ENCODE assay signal across 16 cellular contexts in genomic region chr11:130051077-130051476, GRCh38. TPM values are rescaled to one million over a fixed set of nuclear protein-coding genes. Genes with fewer than 3 reads are reported as not detected.
A peak's percentile ranks its signal among the peaks of the same experiment; 100 is the strongest.
DNase-seq lines count a peak whose midpoint lies in the region; ATAC-seq, FAIRE-seq and TF ChIP-seq lines count a peak whose summit lies in the region.
"Had no signal": no experiment of that assay in that cellular context is flagged by ENCODE, and none has a peak within 500 bp of the region (broad histone marks: within the 10 kb centered on the region; RNA-seq: fewer than 3 reads in every experiment).

No MANE protein-coding gene starts in this region.

- DNase-seq in Right ventricle myocardium superior (no peak), right atrium auricular region (ENCODE audit: low spot score) (no peak), SKM-1 treated with dmso at 0.1 percent for 144 hours (lab: John Stamatoyannopoulos, UW; ENCODE audit: unreplicated experiment) (peak; percentile 96), right cardiac atrium (no peak), GM12892 (ENCODE audit: insufficient read length) (no peak)
- DNase-seq in activated CD4-positive, alpha-beta T cell treated with anti-CD3 and anti-CD28 coated beads for 48 hours, result no peak
- no peak for DNase-seq in effector memory CD8-positive, alpha-beta T cell
- DNase-seq in activated CD4-positive, CD25-positive, alpha-beta regulatory T cell treated with anti-CD3 and anti-CD28 coated beads, Interleukin-2, amount 50 U/mL, for 72 hours, result no peak
- DNase-seq: activated CD4-positive, alpha-beta T cell treated with anti-CD3 and anti-CD28 coated beads for 4 hours; NCI-H1092 treated with DMSO at 0.1 percent for 48 hours; stimulated activated CD4-positive, alpha-beta T cell treated with anti-CD3 and anti-CD28 coated beads, Interleukin-4, amount 100 ng/mL, for 24 hours had no signal

- no peak overlapping the region for H3K4me3 Mint-ChIP-seq in effector memory CD8-positive, alpha-beta T cell
- H3K4me3 Mint-ChIP-seq: T-helper 2 cell treated with Interferon-gamma antibody and Interleukin-4, amounts not matched to agents 5 μg/mL and 100 μg/mL, for 36 hours had no signal

- H3K27me3 Mint-ChIP-seq in effector memory CD8-positive, alpha-beta T cell, result peaks cover 0 to 13% of the 10 kb centered on the region in 2 donors

- H3K27ac ChIP-seq in right atrium auricular region (no peak overlapping the region), right cardiac atrium (ENCODE audit: low read length) (no peak overlapping the region)
- H3K27ac ChIP-seq: cardiac muscle cell had no signal

- TF ChIP-seq CTCF in right atrium auricular region (IDR thresholded peaks at IDR 0.05), result no peak

- intact Hi-C loops in Right ventricle myocardium superior (cut with DNase I), result no loop called here
- intact Hi-C loops in right cardiac atrium (cut with DNase I), result no loop called here

- TF ChIP-seq POLR2A in GM12892 (IDR thresholded peaks at IDR 0.05; ENCODE audit: low read depth, low read length), result no peak

- no peaks in the 10 kb centered on the region for H3K4me1 Mint-ChIP-seq in effector memory CD8-positive, alpha-beta T cell (ENCODE audit: low read depth in 2 of 2)

- H3K36me3 ChIP-seq in right atrium auricular region, result no peaks in the 10 kb centered on the region
- H3K36me3 ChIP-seq: cardiac muscle cell had no signal

- no peak for FAIRE-seq in GM12892 (lab: Jason Lieb, UNC)
- FAIRE-seq: A204.1, H54 had no signal

- WGBS in right cardiac atrium, result 83% methylated on average over 1 of the region's 1 CpG

- ATAC-seq in Right ventricle myocardium superior (ENCODE audit: poor library complexity), result peak; percentile 79
- ATAC-seq in right cardiac atrium, result peak; percentile 23 to 30
- no peak for ATAC-seq in effector memory CD8-positive, alpha-beta T cell (replicated peaks)
- ATAC-seq: activated naive CD4-positive, alpha-beta T cell treated with anti-CD3 and anti-CD28 coated beads, Interleukin-2, amount 50 U/mL, for 72 hours had no signal

- H3K4me1 ChIP-seq in right atrium auricular region, result peaks cover 0 to 6% of the 10 kb centered on the region in 2 donors
- no peaks in the 10 kb centered on the region for H3K4me1 ChIP-seq in right cardiac atrium (ENCODE audit: control insufficient read depth, insufficient read depth, low read length)

- H3K9me3 ChIP-seq in right atrium auricular region, result no peaks in the 10 kb centered on the region
- H3K9me3 ChIP-seq in right cardiac atrium (ENCODE audit: control insufficient read depth, low read length), result no peaks in the 10 kb centered on the region

- H3K4me3 ChIP-seq in right atrium auricular region, result no peak overlapping the region
- H3K4me3 ChIP-seq in right cardiac atrium (ENCODE audit: low read length), result no peak overlapping the region
- H3K4me3 ChIP-seq: cardiac muscle cell had no signal

- H3K36me3 Mint-ChIP-seq in effector memory CD8-positive, alpha-beta T cell (ENCODE audit: insufficient read depth), result no peaks in the 10 kb centered on the region
- H3K36me3 Mint-ChIP-seq: activated naive CD4-positive, alpha-beta T cell treated with anti-CD3 and anti-CD28 coated beads, Interleukin-2, amount 50 U/mL, for 72 hours had no signal

- H3K27ac Mint-ChIP-seq in effector memory CD8-positive, alpha-beta T cell, result no peak overlapping the region
- H3K27ac Mint-ChIP-seq: activated naive CD4-positive, alpha-beta T cell treated with anti-CD3 and anti-CD28 coated beads, Interleukin-2, amount 50 U/mL, for 72 hours; T-helper 2 cell treated with Interferon-gamma antibody and Interleukin-4, amounts not matched to agents 5 μg/mL and 100 μg/mL, for 36 hours had no signal

- H3K9me3 Mint-ChIP-seq in effector memory CD8-positive, alpha-beta T cell, result no peaks in the 10 kb centered on the region
- H3K9me3 Mint-ChIP-seq: activated naive CD4-positive, alpha-beta T cell treated with anti-CD3 and anti-CD28 coated beads, Interleukin-2, amount 50 U/mL, for 72 hours; T-helper 2 cell treated with Interferon-gamma antibody and Interleukin-4, amounts not matched to agents 5 μg/mL and 100 μg/mL, for 36 hours had no signal

- H3K27me3 ChIP-seq in right atrium auricular region (no peaks in the 10 kb centered on the region), right cardiac atrium (ENCODE audit: control insufficient read depth, insufficient read depth) (no peaks in the 10 kb centered on the region)
- H3K27me3 ChIP-seq: cardiac muscle cell had no signal

RNA-seq across cellular contexts. Expression of gene APLP2, which starts 18.6 kb away (rescaled TPM):
- total RNA-seq in Right ventricle myocardium superior (268 TPM), right atrium auricular region (100 to 1,000 TPM; 326 to 454 TPM), right cardiac atrium (100 to 1,000 TPM; 311 to 375 (median 344) TPM)
- 228 TPM for polyA plus RNA-seq in right cardiac atrium
- 10.4 TPM for polyA plus RNA-seq in GM12892 (2012; ENCODE audit: missing spikeins)

RNA-seq across cellular contexts. Expression of gene PRDM10, which starts 48.4 kb away (rescaled TPM):
- total RNA-seq in Right ventricle myocardium superior (4.9 TPM), right atrium auricular region (1 to 10 TPM; 4.3 TPM), right cardiac atrium (1 to 10 TPM; 4.9 to 7.2 (median 6.3) TPM)
- 1.6 TPM for polyA plus RNA-seq in right cardiac atrium
- 4.0 TPM for polyA plus RNA-seq in GM12892 (2012; ENCODE audit: missing spikeins)
